8 cellular contexts compared by ENCODE assay signal in the genomic region with DNA sequence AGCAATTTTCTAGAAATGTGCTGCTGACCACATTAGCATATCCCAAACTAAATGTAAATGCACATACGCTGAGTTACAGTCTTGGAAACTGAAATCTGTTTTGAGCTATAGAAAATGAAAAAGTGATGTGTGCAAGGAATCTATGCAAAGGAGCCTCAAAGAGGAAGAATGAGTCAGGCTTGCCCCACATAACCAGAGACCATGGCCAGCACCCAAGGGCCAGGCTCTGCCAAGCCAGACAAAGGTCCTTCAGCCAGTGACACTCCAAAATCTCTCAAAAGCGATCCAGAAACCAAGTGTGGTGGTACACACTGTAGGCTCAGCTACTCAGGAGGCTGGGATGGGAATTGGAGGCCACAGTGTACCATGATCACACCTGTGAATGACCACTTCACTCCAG.
A peak's percentile ranks its signal among the peaks of the same experiment; 100 is the strongest.
DNase-seq lines count a peak whose midpoint lies in the region; ATAC-seq, FAIRE-seq and TF ChIP-seq lines count a peak whose summit lies in the region.

No MANE protein-coding gene starts in this region.

- H3K9me3 ChIP-seq in PC-3 (ENCODE audit: low read length) (no peaks in the 10 kb centered on the region), H1 (ENCODE audit: insufficient read depth in 2 of 2, low read depth in 1 of 2, low read length in 1 of 2) (no peaks in the 10 kb centered on the region), smooth muscle cell (replicated peaks; ENCODE audit: low read depth) (no peaks in the 10 kb centered on the region)

- no peak overlapping the region for H4K8ac ChIP-seq in H1 (ENCODE audit: extremely low read depth, insufficient read depth, low read length)

- H3K23me2 ChIP-seq in H1 (ENCODE audit: low read depth, low read length): no peaks in the 10 kb centered on the region

- no peaks in the 10 kb centered on the region for H3K9me3 Mint-ChIP-seq in activated CD4-positive, alpha-beta T cell treated with anti-CD3 and anti-CD28 coated beads for 36 hours (ENCODE audit: low read depth)

- no peak overlapping the region for H3K14ac ChIP-seq in H1 (ENCODE audit: insufficient read length)

- no peak overlapping the region for H2BK120ac ChIP-seq in H1 (replicated peaks; ENCODE audit: low read depth, low read length)

- no peak overlapping the region for H3K4ac ChIP-seq in H1 (replicated peaks; ENCODE audit: insufficient read length, low read depth, low read length)

- H3K36me3 ChIP-seq in PC-3 (ENCODE audit: low read depth, low read length) (no peaks in the 10 kb centered on the region), H1 (ENCODE audit: control insufficient read depth in 2 of 4, insufficient read depth in 4 of 4, low read length in 3 of 4) (no peaks in the 10 kb centered on the region), smooth muscle cell (ENCODE audit: low read depth) (no peaks in the 10 kb centered on the region)

- no peaks in the 10 kb centered on the region for H3K79me1 ChIP-seq in H1 (ENCODE audit: low read depth, low read length)

- H3K79me2 ChIP-seq in PC-3 (ENCODE audit: low read length) (no peaks in the 10 kb centered on the region), H1 (ENCODE audit: control insufficient read depth in 1 of 2, insufficient read depth in 2 of 2, low read length in 2 of 2) (no peaks in the 10 kb centered on the region), smooth muscle cell (ENCODE audit: low read depth) (no peaks in the 10 kb centered on the region)

- TF ChIP-seq EP300 in H1 (IDR thresholded peaks at IDR 0.05; ENCODE audit: borderline replicate concordance in 1 of 2, low read depth in 2 of 2, low read length in 2 of 2): no peak

- no peak overlapping the region for H2BK20ac ChIP-seq in H1 (ENCODE audit: low read length)

- ATAC-seq in activated CD4-positive, alpha-beta T cell treated with anti-CD3 and anti-CD28 coated beads for 36 hours: peak; percentile 83
- ATAC-seq in HG02798 (IDR thresholded peaks at IDR 0.05; ENCODE audit: poor library complexity, unreplicated experiment) (peak; percentile 88), PC-3 (peak; percentile 80)

- peak overlapping the region; percentile 73 for H3K27ac ChIP-seq in PC-3 (ENCODE audit: low read length)
- H3K27ac ChIP-seq in H1 (ENCODE audit: low read depth, low read length): no peak overlapping the region
- H3K27ac ChIP-seq in smooth muscle cell (ENCODE audit: low read depth): peak overlapping the region; percentile 76

- H2AFZ ChIP-seq in PC-3 (ENCODE audit: low read length): no peak overlapping the region
- no peak overlapping the region for H2AFZ ChIP-seq in H1 (ENCODE audit: low read length)
- no peak overlapping the region for H2AFZ ChIP-seq in smooth muscle cell (ENCODE audit: low read depth)

- WGBS in H1 (ENCODE audit: extremely low coverage in 1 of 2, insufficient coverage in 1 of 2, insufficient read length in 1 of 2, insufficient replicate concordance in 2 of 2, low coverage in 1 of 2, low lambda C conversion rate in 2 of 2, missing lambda C conversion rate in 1 of 2), 2 experiments: 46% methylated on average over 2 of the region's 2 CpGs; no CpG with 5 or more reads in 1 of the 2 experiments
- WGBS in smooth muscle cell (ENCODE audit: low lambda C conversion rate): 14% methylated on average over 2 of the region's 2 CpGs

- H2BK12ac ChIP-seq in H1 (ENCODE audit: low read depth, low read length): 0 out of 2 replicates have a peak overlapping the region, but pooled peaks have one; percentile 39

- no peak overlapping the region; the same call in 1 of the 2 replicates for H3K18ac ChIP-seq in H1 (ENCODE audit: extremely low read depth, low read length)

- peak overlapping the region; percentile 82 for H3K27ac Mint-ChIP-seq in activated CD4-positive, alpha-beta T cell treated with anti-CD3 and anti-CD28 coated beads for 36 hours

- no peak for TF ChIP-seq POLR2A in H1 (IDR thresholded peaks at IDR 0.05; ENCODE audit: control extremely low read depth in 1 of 2, low read depth in 2 of 2, low read length in 2 of 2)

- no TSS peak for BruUV-seq in PC-3 (replicated peaks; lab: Mats Ljungman, UMichigan)

- H3K9ac ChIP-seq in PC-3 (ENCODE audit: low read length) (peak overlapping the region; percentile 26; the same call in 1 of the 2 replicates), H1 (replicated peaks in 1 of 4; ENCODE audit: extremely low read depth in 1 of 4, low read depth in 3 of 4, low read length in 3 of 4) (no peak overlapping the region), smooth muscle cell (ENCODE audit: low read depth) (no peak overlapping the region)

- H3K4me3 ChIP-seq in PC-3 (ENCODE audit: low read length) (no peak overlapping the region), H1 (ENCODE audit: extremely low read depth in 1 of 4, insufficient read depth in 2 of 4, low read depth in 3 of 4, low read length in 4 of 4) (no peak overlapping the region), smooth muscle cell (no peak overlapping the region)

- no peak overlapping the region for H3K4me3 Mint-ChIP-seq in activated CD4-positive, alpha-beta T cell treated with anti-CD3 and anti-CD28 coated beads for 36 hours

- no peak for TF ChIP-seq RAD21 in H1 (IDR thresholded peaks at IDR 0.05 in 1 of 2, conservative IDR thresholded peaks at IDR 0.05 in 1 of 2; ENCODE audit: low read depth in 2 of 2, low read length in 2 of 2)

- POLR2A ChIA-PET in activated CD4-positive, alpha-beta T cell treated with anti-CD3 and anti-CD28 coated beads for 36 hours (lab: Charles Lee): interaction anchor here (0.8 to 1.4 kb wide), 3 partner anchors 78 to 203 kb away, joined by 3 to 5 read pairs (median 4); no protein-coding TSS in a partner anchor
- POLR2A ChIA-PET in PC-3 (lab: Charles Lee; ENCODE audit: unreplicated experiment) (interaction anchor here (0.5 kb wide), 2 partner anchors 29 to 209 kb away, joined by 4 read pairs; no protein-coding TSS in a partner anchor), H1 (lab: Charles Lee; ENCODE audit: partially characterized antibody) (interaction anchor here (1.5 kb wide), 1 partner anchor 10 kb away, joined by 3 read pairs; no protein-coding TSS in a partner anchor)

- H2AK5ac ChIP-seq in H1 (ENCODE audit: low read depth, low read length): no peak overlapping the region

- no peak overlapping the region for H3K23ac ChIP-seq in H1 (ENCODE audit: insufficient read length)

- H3K4me1 ChIP-seq in PC-3 (ENCODE audit: insufficient read depth, low read length) (peaks cover 24% of the 10 kb centered on the region), H1 (replicated peaks in 1 of 4; ENCODE audit: control insufficient read depth in 3 of 4, insufficient read depth in 4 of 4, low read length in 3 of 4) (peaks cover 0 to 2% (median 0%) of the 10 kb centered on the region in 4 experiments; a peak in 3 of 7 replicates), smooth muscle cell (ENCODE audit: low read depth) (peaks cover 6% of the 10 kb centered on the region)

- no peak overlapping the region for H4K91ac ChIP-seq in H1 (replicated peaks; ENCODE audit: insufficient read length, low read length)

- no peak overlapping the region for H3K56ac ChIP-seq in H1 (replicated peaks; ENCODE audit: insufficient read length, low read depth, low read length)

- no peak overlapping the region for H4K5ac ChIP-seq in H1 (ENCODE audit: insufficient read length, low read depth, low read length)

- H3K9me2 ChIP-seq in PC-3 (replicated peaks; ENCODE audit: low read length): no peaks in the 10 kb centered on the region

- H2BK15ac ChIP-seq in H1 (ENCODE audit: low read length): no peak overlapping the region; the same call in 1 of the 2 replicates

- no peak overlapping the region for H2BK5ac ChIP-seq in H1 (ENCODE audit: low read depth, low read length)

- intact Hi-C loops in activated CD4-positive, alpha-beta T cell treated with anti-CD3 and anti-CD28 coated beads for 36 hours (cut with DNase I, micrococcal nuclease): no loop called here
- intact Hi-C loops in PC-3 (cut with micrococcal nuclease): no loop called here

- no peaks in the 10 kb centered on the region for H3K36me3 Mint-ChIP-seq in activated CD4-positive, alpha-beta T cell treated with anti-CD3 and anti-CD28 coated beads for 36 hours (ENCODE audit: low read depth)

- DNase-seq in activated CD4-positive, alpha-beta T cell treated with anti-CD3 and anti-CD28 coated beads for 36 hours: peak; percentile 59
- no peak for DNase-seq in activated CD4-positive, alpha-beta T cell treated with anti-CD3 and anti-CD28 coated beads for 1 hour
- DNase-seq in PC-3 (peak; percentile 70), H1 (ENCODE audit: low read depth in 1 of 2, low spot score in 2 of 2) (no peak), smooth muscle cell (lab: John Stamatoyannopoulos, UW; ENCODE audit: unreplicated experiment) (no peak), cerebellar nuclear complex (lab: John Stamatoyannopoulos, UW) (no peak), middle frontal gyrus (ENCODE audit: extremely low spot score, low spot score) (no peak)

- FAIRE-seq in H1 (lab: Jason Lieb, UNC): no peak

- H4K20me1 ChIP-seq in PC-3 (ENCODE audit: low read length) (no peaks in the 10 kb centered on the region), H1 (replicated peaks in 1 of 2; ENCODE audit: control insufficient read depth in 1 of 2, insufficient read depth in 2 of 2, low read length in 2 of 2) (no peaks in the 10 kb centered on the region), smooth muscle cell (ENCODE audit: low read depth) (no peaks in the 10 kb centered on the region)

- CTCF ChIA-PET in activated CD4-positive, alpha-beta T cell treated with anti-CD3 and anti-CD28 coated beads for 36 hours (lab: Charles Lee): interaction anchor here (0.7 to 1.1 kb wide), 2 partner anchors 12 to 95 kb away, joined by 3 to 4 read pairs; no protein-coding TSS in a partner anchor
- CTCF ChIA-PET in PC-3 (lab: Charles Lee): interaction anchor here (0.5 to 0.6 kb wide), 2 partner anchors 481 to 1524 kb away, joined by 3 to 4 read pairs; no protein-coding TSS in a partner anchor
- CTCF ChIA-PET in H1 (lab: Charles Lee; ENCODE audit: partially characterized antibody): interaction anchor here (0.6 kb wide), 1 partner anchor 56 kb away, joined by 3 read pairs; no protein-coding TSS in a partner anchor

- peak overlapping the region; percentile 61 for H3K4me2 ChIP-seq in PC-3 (ENCODE audit: low read length)
- no peak overlapping the region for H3K4me2 ChIP-seq in H1 (ENCODE audit: insufficient read depth in 1 of 2, low read depth in 2 of 2, low read length in 2 of 2)
- H3K4me2 ChIP-seq in smooth muscle cell: peak overlapping the region; percentile 33

- H3K27me3 ChIP-seq in PC-3 (ENCODE audit: low read length) (no peaks in the 10 kb centered on the region), H1 (replicated peaks in 1 of 4; ENCODE audit: control insufficient read depth in 3 of 4, extremely low read depth in 1 of 4, insufficient read depth in 3 of 4, low read length in 3 of 4) (no peaks in the 10 kb centered on the region), smooth muscle cell (ENCODE audit: low read depth) (no peaks in the 10 kb centered on the region)

- no peaks in the 10 kb centered on the region for H3K27me3 Mint-ChIP-seq in activated CD4-positive, alpha-beta T cell treated with anti-CD3 and anti-CD28 coated beads for 36 hours

- peaks cover 63% of the 10 kb centered on the region for H3K4me1 Mint-ChIP-seq in activated CD4-positive, alpha-beta T cell treated with anti-CD3 and anti-CD28 coated beads for 36 hours

- TF ChIP-seq CTCF in PC-3 (conservative IDR thresholded peaks at IDR 0.05; ENCODE audit: low read depth, low read length) (no peak), H1 (IDR thresholded peaks at IDR 0.05; ENCODE audit: control extremely low read depth in 1 of 3, insufficient read depth in 1 of 3, low read depth in 1 of 3, low read length in 3 of 3) (no peak), smooth muscle cell (IDR thresholded peaks at IDR 0.05; ENCODE audit: borderline replicate concordance, insufficient read depth, poor library complexity, severe bottlenecking) (no peak)

- no peaks in the 10 kb centered on the region for H3F3A ChIP-seq in PC-3 (ENCODE audit: low read length, unreplicated experiment)
- H3F3A ChIP-seq in smooth muscle cell (ENCODE audit: low read depth): peaks cover 7% of the 10 kb centered on the region

Comparison
In these comparisons a context has a peak if more than half of its experiments do, and no peak if none do; other contexts are left out.
1. DNase-seq: peak in activated CD4-positive, alpha-beta T cell treated with anti-CD3 and anti-CD28 coated beads for 36 hours (single experiment) and PC-3 (single experiment); none in activated CD4-positive, alpha-beta T cell treated with anti-CD3 and anti-CD28 coated beads for 1 hour (single experiment), H1 (0 of 2), smooth muscle cell (single experiment), cerebellar nuclear complex (0 of 2) and middle frontal gyrus (single experiment).
2. H3K4me2 ChIP-seq: peak in PC-3 (single experiment) and smooth muscle cell (single experiment); none in H1 (0 of 2).
3. Peak in every context shown above with its lines, with median percentiles within 50 percentile points of each other: ATAC-seq.